15 cellular contexts compared by ENCODE assay signal in the genomic region with DNA sequence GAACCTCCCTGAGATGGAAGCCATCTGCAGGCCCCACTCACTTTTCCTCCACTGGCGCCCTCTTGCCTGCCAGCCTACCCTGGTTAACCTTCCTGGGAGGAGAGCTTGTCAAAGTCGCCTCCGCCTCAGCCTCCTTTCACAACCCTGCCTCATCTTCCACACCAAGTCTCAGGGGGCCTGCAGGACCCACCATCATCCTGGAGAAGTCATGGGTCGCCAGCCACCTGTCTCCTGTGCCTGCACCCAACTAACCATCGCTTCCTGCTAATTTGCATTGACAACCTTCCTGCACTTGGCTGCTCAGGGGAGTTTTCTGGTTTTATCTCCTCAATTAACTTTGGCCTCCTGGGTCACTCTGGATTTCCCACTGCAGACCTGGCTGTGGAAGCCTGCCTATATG. TPM values are rescaled to one million over a fixed set of nuclear protein-coding genes. Genes with fewer than 3 reads are reported as not detected.
A peak's percentile ranks its signal among the peaks of the same experiment; 100 is the strongest.
DNase-seq lines count a peak whose midpoint lies in the region; ATAC-seq, FAIRE-seq and TF ChIP-seq lines count a peak whose summit lies in the region.
"Had no signal": no experiment of that assay in that cellular context is flagged by ENCODE, and none has a peak within 500 bp of the region (broad histone marks: within the 10 kb centered on the region; RNA-seq: fewer than 3 reads in every experiment).

No MANE protein-coding gene starts in this region.

- no peaks in the 10 kb centered on the region for H3K27me3 ChIP-seq in PC-3 (ENCODE audit: low read length)
- H3K27me3 ChIP-seq: esophagus muscularis mucosa had no signal

- H3K79me2 ChIP-seq in PC-3 (ENCODE audit: low read length): no peaks in the 10 kb centered on the region

- no peak for FAIRE-seq in RCC 7860 (lab: Jason Lieb, UNC)
- FAIRE-seq: HepG2 had no signal

- peak overlapping the region; percentile 66 for H3K4me3 Mint-ChIP-seq in stimulated activated memory B cell treated with anti-CD40 and anti-IgM and Interleukin-4, amounts not matched to agents 10 μg/mL and 1 μg/mL and 100 μg/mL, for 72 hours
- H3K4me3 Mint-ChIP-seq: activated CD4-positive, alpha-beta T cell treated with anti-CD3 and anti-CD28 coated beads, Interleukin-2, amount 10 ng/mL, durations not matched to agents 7 days and 5 days had no signal

- no peak for TF ChIP-seq CTCF in PC-3 (conservative IDR thresholded peaks at IDR 0.05; ENCODE audit: low read depth, low read length)

- peak overlapping the region; percentile 87 for H3K27ac Mint-ChIP-seq in stimulated activated memory B cell treated with anti-CD40 and anti-IgM and Interleukin-4, amounts not matched to agents 10 μg/mL and 1 μg/mL and 100 μg/mL, for 72 hours
- H3K27ac Mint-ChIP-seq: activated CD4-positive, alpha-beta T cell treated with anti-CD3 and anti-CD28 coated beads, Interleukin-2, amount 10 ng/mL, durations not matched to agents 7 days and 5 days had no signal

- H3K4me3 ChIP-seq in PC-3 (ENCODE audit: low read length): no peak overlapping the region
- H3K4me3 ChIP-seq: esophagus muscularis mucosa had no signal

- intact Hi-C loops in PC-3 (cut with micrococcal nuclease): no loop called here

- H3K4me1 ChIP-seq in PC-3 (ENCODE audit: insufficient read depth, low read length): no peaks in the 10 kb centered on the region
- H3K4me1 ChIP-seq: Caco-2, esophagus muscularis mucosa had no signal

- no peaks in the 10 kb centered on the region for H3F3A ChIP-seq in PC-3 (ENCODE audit: low read length, unreplicated experiment)

- no peaks in the 10 kb centered on the region for H4K20me1 ChIP-seq in PC-3 (ENCODE audit: low read length)

- CTCF ChIA-PET in PC-3 (lab: Charles Lee): no interaction called here

- POLR2A ChIA-PET in PC-3 (lab: Charles Lee; ENCODE audit: unreplicated experiment): no interaction called here

- no peaks in the 10 kb centered on the region for H3K27me3 Mint-ChIP-seq in stimulated activated memory B cell treated with anti-CD40 and anti-IgM and Interleukin-4, amounts not matched to agents 10 μg/mL and 1 μg/mL and 100 μg/mL, for 72 hours

- H3K9me2 ChIP-seq in PC-3 (replicated peaks; ENCODE audit: low read length): no peaks in the 10 kb centered on the region

- H3K9ac ChIP-seq in PC-3 (ENCODE audit: low read length): no peak overlapping the region

- H3K36me3 ChIP-seq in PC-3 (ENCODE audit: low read depth, low read length): no peaks in the 10 kb centered on the region
- H3K36me3 ChIP-seq: esophagus muscularis mucosa had no signal

- no TSS peak for BruUV-seq in PC-3 (replicated peaks; lab: Mats Ljungman, UMichigan)

- no peak overlapping the region for H3K27ac ChIP-seq in PC-3 (ENCODE audit: low read length)
- H3K27ac ChIP-seq: esophagus muscularis mucosa had no signal

- no peaks in the 10 kb centered on the region for H3K9me3 ChIP-seq in PC-3 (ENCODE audit: low read length)
- H3K9me3 ChIP-seq: Caco-2, esophagus muscularis mucosa had no signal

- DNase-seq in PC-3 (no peak), HT-29 (ENCODE audit: low spot score) (no peak), RCC 7860 (ENCODE audit: low spot score) (no peak)
- DNase-seq: activated CD4-positive, alpha-beta T cell treated with anti-CD3 and anti-CD28 coated beads, Interleukin-2, amount 10 ng/mL, durations not matched to agents 7 days and 5 days; activated gamma-delta T cell; Caco-2; central memory CD4-positive, alpha-beta T cell; NCI-H1417; stimulated activated CD4-positive, alpha-beta T cell treated with anti-CD3 and anti-CD28 coated beads, Interleukin-2, amount 100 ng/mL, for 24 hours had no signal

- no peaks in the 10 kb centered on the region for H3K36me3 Mint-ChIP-seq in stimulated activated memory B cell treated with anti-CD40 and anti-IgM and Interleukin-4, amounts not matched to agents 10 μg/mL and 1 μg/mL and 100 μg/mL, for 72 hours

- ATAC-seq in GM18868 (IDR thresholded peaks at IDR 0.05; ENCODE audit: unreplicated experiment): peak; percentile 34
- peak; percentile 30 for ATAC-seq in HG02571 (IDR thresholded peaks at IDR 0.05; ENCODE audit: unreplicated experiment)
- ATAC-seq in HG03520 (IDR thresholded peaks at IDR 0.05; ENCODE audit: unreplicated experiment): peak; percentile 26
- peak; percentile 67 for ATAC-seq in stimulated activated memory B cell treated with anti-CD40 and anti-IgM and Interleukin-4, amounts not matched to agents 10 μg/mL and 1 μg/mL and 100 μg/mL, for 72 hours
- no peak for ATAC-seq in PC-3

- no peaks in the 10 kb centered on the region for H3K9me3 Mint-ChIP-seq in stimulated activated memory B cell treated with anti-CD40 and anti-IgM and Interleukin-4, amounts not matched to agents 10 μg/mL and 1 μg/mL and 100 μg/mL, for 72 hours
- H3K9me3 Mint-ChIP-seq: activated CD4-positive, alpha-beta T cell treated with anti-CD3 and anti-CD28 coated beads, Interleukin-2, amount 10 ng/mL, durations not matched to agents 7 days and 5 days had no signal

- H2AFZ ChIP-seq in PC-3 (ENCODE audit: low read length): no peak overlapping the region

- H3K4me1 Mint-ChIP-seq in stimulated activated memory B cell treated with anti-CD40 and anti-IgM and Interleukin-4, amounts not matched to agents 10 μg/mL and 1 μg/mL and 100 μg/mL, for 72 hours: peaks cover 63% of the 10 kb centered on the region
- H3K4me1 Mint-ChIP-seq: activated CD4-positive, alpha-beta T cell treated with anti-CD3 and anti-CD28 coated beads, Interleukin-2, amount 10 ng/mL, durations not matched to agents 7 days and 5 days had no signal

- no peak overlapping the region for H3K4me2 ChIP-seq in PC-3 (ENCODE audit: low read length)

RNA-seq across cellular contexts. Expression of a gene that starts 52.8 kb away (rescaled TPM):
- 75.3 and 84.1 TPM in 2 replicates for total RNA-seq in PC-3 (2014; rRNA removed)
- total RNA-seq in HT-29 (2014; rRNA removed; shearing (Covaris generic)): 96.7 and 102 TPM in 2 replicates
